Comparison of ENCODE assay signal across 7 cellular contexts in genomic region chr7:13161125-13161524, GRCh38.
"Had no signal": no experiment of that assay in that cellular context is flagged by ENCODE, and none has a peak within 500 bp of the region (broad histone marks: within the 10 kb centered on the region; RNA-seq: fewer than 3 reads in every experiment).

No MANE protein-coding gene starts in this region.

- H3K27ac ChIP-seq: HL-60 had no signal

- H3K4me3 Mint-ChIP-seq: GM23338, H9, IgD-negative memory B cell had no signal

- H3K4me3 ChIP-seq: GM23338 had no signal

- H3K36me3 Mint-ChIP-seq: IgD-negative memory B cell had no signal

- H3K9me3 Mint-ChIP-seq: GM23338, H9, IgD-negative memory B cell had no signal

- ATAC-seq: GM23338, HepG2 had no signal

- FAIRE-seq: HepG2 had no signal

- H3K27ac Mint-ChIP-seq: GM23338, H9, IgD-negative memory B cell had no signal

- DNase-seq: H9, HCEC 1CT, KG1 had no signal

- H2AFZ ChIP-seq: GM23338 had no signal

- H3K4me2 ChIP-seq: GM23338 had no signal
